9 cellular contexts compared by ENCODE assay signal in genomic region chr4:94970650-94971049, GRCh38.
"Had no signal": no experiment of that assay in that cellular context is flagged by ENCODE, and none has a peak within 500 bp of the region (broad histone marks: within the 10 kb centered on the region; RNA-seq: fewer than 3 reads in every experiment).

No MANE protein-coding gene starts in this region.

- H3K4me3 Mint-ChIP-seq: IgD-negative memory B cell had no signal

- H3K36me3 ChIP-seq: HAP-1 had no signal

- H3K36me3 Mint-ChIP-seq: IgD-negative memory B cell had no signal

- H3K9me3 ChIP-seq: HAP-1 had no signal

- H3K4me3 ChIP-seq: GM23248, HAP-1 had no signal

- H3K4me1 ChIP-seq: HAP-1 had no signal

- H2AFZ ChIP-seq: GM23248 had no signal

- H3K4me1 Mint-ChIP-seq: IgD-negative memory B cell had no signal

- H3K27ac ChIP-seq: GM23248, HL-60 had no signal

- ATAC-seq: HCT116, HepG2 had no signal

- H3K27ac Mint-ChIP-seq: IgD-negative memory B cell had no signal

- H3K27me3 Mint-ChIP-seq: IgD-negative memory B cell had no signal

- H3K9ac ChIP-seq: GM23248 had no signal

- DNase-seq: GM23248, GOT3, H7, KBM-7 had no signal
